ENCODE assay signal across 8 cellular contexts in the genomic region with DNA sequence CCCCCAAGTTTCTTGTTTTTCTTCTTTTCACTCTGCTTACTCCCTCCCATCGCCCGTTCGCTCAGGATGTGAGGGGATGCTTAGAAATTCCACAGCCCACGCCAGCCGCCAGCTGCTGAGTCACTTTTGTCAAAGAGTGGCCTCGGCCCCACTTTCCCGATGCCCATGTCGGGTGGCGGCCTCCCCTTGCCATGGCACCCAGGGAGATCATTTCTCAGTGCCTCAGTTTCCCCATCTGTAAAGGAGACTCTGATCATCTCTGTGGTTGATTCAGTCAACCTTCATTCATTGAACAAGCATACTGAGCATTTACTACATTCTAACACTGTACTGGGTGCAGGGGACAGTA. TPM values are rescaled to one million over a fixed set of nuclear protein-coding genes. Genes with fewer than 3 reads are reported as not detected.
A peak's percentile ranks its signal among the peaks of the same experiment; 100 is the strongest.
DNase-seq lines count a peak whose midpoint lies in the region; ATAC-seq and TF ChIP-seq lines count a peak whose summit lies in the region.

No MANE protein-coding gene starts in this region.

- no peaks in the 10 kb centered on the region for H3K9me3 Mint-ChIP-seq in nephron

- H3K27ac ChIP-seq in cingulate gyrus (ENCODE audit: low read depth, low read length): peak overlapping the region; percentile 90

- peak overlapping the region; percentile 91 to 97 (median 95) for H3K4me3 Mint-ChIP-seq in nephron

- H3K36me3 Mint-ChIP-seq in nephron (ENCODE audit: low read depth): peaks cover 4% of the 10 kb centered on the region

- H3K27me3 Mint-ChIP-seq in nephron (ENCODE audit: low read depth): peaks cover 4% of the 10 kb centered on the region

- no peak for DNase-seq in AG10803 (ENCODE audit: low read depth)
- no peak for DNase-seq in posterior vena cava (ENCODE audit: low spot score)
- DNase-seq in GM19240 (ENCODE audit: insufficient read length, low spot score): no peak
- DNase-seq in stimulated activated naive CD4-positive, alpha-beta T cell treated with Interleukin-2 at 50 U/mL for 16 hours (lab: John Stamatoyannopoulos, UW): no peak
- no peak for DNase-seq in GM10248 (ENCODE audit: extremely low spot score)

- H3K4me1 Mint-ChIP-seq in nephron: peaks cover 61% of the 10 kb centered on the region

- CTCF ChIA-PET in GM10248 (lab: Yijun Ruan, JAX): no interaction called here

- TF ChIP-seq CTCF in AG10803 (conservative IDR thresholded peaks at IDR 0.05; ENCODE audit: low read length): no peak
- no peak for TF ChIP-seq CTCF in nephron (IDR thresholded peaks at IDR 0.05; ENCODE audit: unreplicated experiment in 3 of 3)
- no peak for TF ChIP-seq CTCF in GM10248 (IDR thresholded peaks at IDR 0.05; ENCODE audit: control extremely low read depth, extremely low read depth, low read depth, missing control alignments)

- peak; percentile 14 for ATAC-seq in HG03354 (IDR thresholded peaks at IDR 0.05; ENCODE audit: poor library complexity, severe bottlenecking, unreplicated experiment)

- peak overlapping the region; percentile 90 to 98 (median 95) for H3K27ac Mint-ChIP-seq in nephron

- peak overlapping the region; percentile 99 for H3K4me3 ChIP-seq in AG10803 (ENCODE audit: low read length)

- intact Hi-C loops in posterior vena cava (cut with DNase I): no loop called here

- POLR2A ChIA-PET in GM10248 (lab: Yijun Ruan, JAX): no interaction called here

RNA-seq across cellular contexts. Expression of gene PDGFRB, which starts 0.4 kb away (rescaled TPM):
- 100 to 1,000 TPM; 251 to 394 TPM for total RNA-seq in posterior vena cava

RNA-seq across cellular contexts. Expression of gene CDX1, which starts 10.6 kb away (rescaled TPM):
- total RNA-seq in posterior vena cava: under 1 TPM in 1 of 2 donors, not detected in 1; 0.28 TPM

RNA-seq across cellular contexts. Expression of gene SLC6A7, which starts 33.9 kb away (rescaled TPM):
- total RNA-seq in posterior vena cava: under 1 TPM; 0.14 to 0.19 TPM
